Comparison of ENCODE assay signal across 9 cellular contexts in the genomic region with DNA sequence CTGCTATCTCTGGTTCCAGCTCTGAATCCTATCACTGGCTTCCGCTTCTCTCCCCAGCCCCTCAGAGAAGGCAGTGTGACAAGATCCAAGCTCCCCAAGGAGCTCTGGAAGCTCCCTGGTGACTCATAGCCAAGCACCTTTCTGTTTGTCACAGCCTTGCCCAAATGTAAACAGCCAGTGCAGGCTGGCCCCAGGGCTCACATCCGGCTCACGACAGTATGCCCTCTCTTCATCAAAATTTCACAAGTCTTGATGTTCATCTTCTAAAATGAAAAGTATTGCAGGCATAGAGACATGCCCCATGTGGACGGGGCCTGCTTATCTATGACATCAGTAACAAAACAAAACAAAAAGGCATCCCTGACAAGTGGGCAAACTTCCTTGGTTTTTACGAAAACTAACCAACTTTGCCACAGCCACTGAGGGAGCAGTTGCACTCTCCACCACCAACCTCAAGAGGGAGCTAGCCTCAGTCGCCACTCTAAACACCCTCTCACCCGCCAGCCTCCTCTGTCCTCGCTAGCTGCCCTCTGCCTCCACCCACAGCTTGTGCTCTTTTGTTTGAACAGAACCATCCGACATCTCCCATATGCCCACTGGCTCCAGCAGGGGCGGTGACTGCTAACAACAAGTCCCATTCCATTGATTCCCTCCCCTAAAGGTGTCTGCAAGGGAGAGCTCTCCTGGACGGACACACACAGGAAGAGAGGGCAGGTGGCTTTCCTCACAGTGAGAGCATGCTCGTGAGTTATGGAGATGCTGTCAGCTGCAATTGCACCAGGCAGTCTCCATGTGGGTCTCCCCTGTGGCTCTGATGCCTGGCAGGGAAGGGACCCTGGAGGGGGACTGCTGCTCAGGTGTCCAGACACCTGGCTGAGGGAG.
DNase-seq lines count a peak whose midpoint lies in the region; ATAC-seq and TF ChIP-seq lines count a peak whose summit lies in the region.
"Had no signal": no experiment of that assay in that cellular context is flagged by ENCODE, and none has a peak within 500 bp of the region (broad histone marks: within the 10 kb centered on the region; RNA-seq: fewer than 3 reads in every experiment).

No MANE protein-coding gene starts in this region.

- DNase-seq in M059J (ENCODE audit: low read depth) (peak; percentile 88), T47D (ENCODE audit: low read depth in 1 of 2, low spot score in 1 of 2) (peak; percentile 59 to 93), mucosa of descending colon (no peak), NK-92 (lab: John Stamatoyannopoulos, UW; ENCODE audit: unreplicated experiment) (no peak)
- DNase-seq in stimulated activated CD4-positive, alpha-beta T cell treated with anti-CD3 and anti-CD28 coated beads, Interleukin-4, amount 100 ng/mL, for 1 hour = no peak

- intact Hi-C loops in mucosa of descending colon (cut with DNase I, micrococcal nuclease) = no loop called here

- H3K79me2 ChIP-seq in DOHH2 (ENCODE audit: control insufficient read depth, low read length) = no peaks in the 10 kb centered on the region

- ATAC-seq in mucosa of descending colon = peak; percentile 49
- ATAC-seq in GM18505 (IDR thresholded peaks at IDR 0.05; ENCODE audit: unreplicated experiment) = no peak
- no peak for ATAC-seq in HG03520 (IDR thresholded peaks at IDR 0.05; ENCODE audit: unreplicated experiment)

- no peaks in the 10 kb centered on the region for H4K20me1 ChIP-seq in DOHH2 (ENCODE audit: control insufficient read depth, insufficient read depth, low read depth, low read length)

- TF ChIP-seq POLR2A in GM18505 (IDR thresholded peaks at IDR 0.05; ENCODE audit: borderline replicate concordance, extremely low read depth, insufficient read depth, insufficient read length) = no peak

- H3K27ac ChIP-seq in DOHH2 (ENCODE audit: low read depth, low read length) = no peak overlapping the region
- H3K27ac ChIP-seq: SJCRH30 had no signal

- H3K4me2 ChIP-seq in DOHH2 (ENCODE audit: low read length) = no peak overlapping the region

- no peak overlapping the region for H3K4me3 ChIP-seq in DOHH2 (ENCODE audit: low read length)
- no peak overlapping the region for H3K4me3 ChIP-seq in mucosa of descending colon

- H3K4me1 ChIP-seq in DOHH2 (ENCODE audit: control insufficient read depth, low read length) (no peaks in the 10 kb centered on the region), mucosa of descending colon (ENCODE audit: low read depth) (no peaks in the 10 kb centered on the region)

- H3K36me3 ChIP-seq in DOHH2 (ENCODE audit: control insufficient read depth, low read length) (no peaks in the 10 kb centered on the region), mucosa of descending colon (ENCODE audit: low read depth) (no peaks in the 10 kb centered on the region)
- H3K36me3 ChIP-seq: SJCRH30 had no signal

- TF ChIP-seq CTCF in DOHH2 (IDR thresholded peaks at IDR 0.05; ENCODE audit: low read depth, low read length, poor library complexity, severe bottlenecking) (peak; percentile 45), mucosa of descending colon (IDR thresholded peaks at IDR 0.05) (no peak)

- in situ Hi-C loops in T47D (cut with HindIII; ENCODE audit: low pct_unique_long_range_greater_than_20kb, low sequenced_read_pairs) = no loop called here

- H3K9me2 ChIP-seq in DOHH2 (replicated peaks; ENCODE audit: control insufficient read depth, low read length) = no peaks in the 10 kb centered on the region

- no peaks in the 10 kb centered on the region for H3F3A ChIP-seq in DOHH2 (ENCODE audit: control insufficient read depth, insufficient read depth)

- H3K9me3 ChIP-seq in DOHH2 (ENCODE audit: control insufficient read depth, insufficient read depth, low read length) (no peaks in the 10 kb centered on the region), mucosa of descending colon (no peaks in the 10 kb centered on the region)
- H3K9me3 ChIP-seq: SJCRH30 had no signal

- H3K27me3 ChIP-seq in DOHH2 (ENCODE audit: control insufficient read depth, low read length) = no peaks in the 10 kb centered on the region
- H3K27me3 ChIP-seq: SJCRH30 had no signal

Comparison
In these comparisons a context has a peak if more than half of its experiments do, and no peak if none do; other contexts are left out.
1. DNase-seq: peak in M059J (single experiment) and T47D (2 of 2); none in mucosa of descending colon (0 of 3), stimulated activated CD4-positive, alpha-beta T cell treated with anti-CD3 and anti-CD28 coated beads, Interleukin-4, amount 100 ng/mL, for 1 hour (single experiment) and NK-92 (single experiment).